ENCODE assay signal across 10 cellular contexts in genomic region chr7:128347573-128348147, GRCh38. TPM values are rescaled to one million over a fixed set of nuclear protein-coding genes. Genes with fewer than 3 reads are reported as not detected.
DNase-seq lines count a peak whose midpoint lies in the region; ATAC-seq and TF ChIP-seq lines count a peak whose summit lies in the region.
"Had no signal": no experiment of that assay in that cellular context is flagged by ENCODE, and none has a peak within 500 bp of the region (broad histone marks: within the 10 kb centered on the region; RNA-seq: fewer than 3 reads in every experiment).

No MANE protein-coding gene starts in this region.

- no peaks in the 10 kb centered on the region for H3K9me3 ChIP-seq in T-helper 17 cell (ENCODE audit: control insufficient read depth, low read length, poor library complexity, severe bottlenecking)
- no peaks in the 10 kb centered on the region for H3K9me3 ChIP-seq in right lobe of liver
- no peaks in the 10 kb centered on the region for H3K9me3 ChIP-seq in thyroid gland

- TF ChIP-seq POLR2A in right lobe of liver (IDR thresholded peaks at IDR 0.05), result no peak
- TF ChIP-seq POLR2A in thyroid gland (IDR thresholded peaks at IDR 0.05), result no peak

- H3K27me3 ChIP-seq in right lobe of liver, result peaks cover 0 to 9% of the 10 kb centered on the region in 2 donors
- H3K27me3 ChIP-seq in thyroid gland, result peaks cover 8% of the 10 kb centered on the region

- H3K4me1 ChIP-seq in right lobe of liver (peaks cover 0 to 16% (median 2%) of the 10 kb centered on the region in 4 donors), thyroid gland (peaks cover 5 to 16% of the 10 kb centered on the region in 2 donors)
- H3K4me1 ChIP-seq: SJSA1 had no signal

- H3K27ac Mint-ChIP-seq in T-helper 17 cell, result no peak overlapping the region
- H3K27ac Mint-ChIP-seq in stimulated activated naive B cell treated with anti-CD40 and anti-IgM and Interleukin-4, amounts not matched to agents 10 μg/mL and 1 μg/mL and 100 μg/mL, for 72 hours, result no peak overlapping the region

- H3K36me3 ChIP-seq in right lobe of liver (no peaks in the 10 kb centered on the region), thyroid gland (no peaks in the 10 kb centered on the region)

- ATAC-seq in T-helper 17 cell (no peak), right lobe of liver (peak; percentile 31 to 55 (median 48))
- no peak for ATAC-seq in stimulated activated naive B cell treated with anti-CD40 and anti-IgM and Interleukin-4, amounts not matched to agents 10 μg/mL and 1 μg/mL and 100 μg/mL, for 72 hours (replicated peaks)

- H3K4me3 ChIP-seq in right lobe of liver (no peak overlapping the region), thyroid gland (replicated peaks in 1 of 3) (no peak overlapping the region)
- H3K4me3 ChIP-seq: SJSA1 had no signal

- intact Hi-C loops in right lobe of liver (cut with DNase I) (loop anchor here in 1 of 2 donors (5.0 kb wide), 1 partner anchor 40 kb away; no protein-coding TSS in a partner anchor), thyroid gland (cut with DNase I) (loop anchor here (2.0 kb wide), 1 partner anchor 41 kb away; no protein-coding TSS in a partner anchor)

- peak; percentile 64 for TF ChIP-seq CTCF in LNCAP (IDR thresholded peaks at IDR 0.05)
- TF ChIP-seq CTCF in right lobe of liver (IDR thresholded peaks at IDR 0.05), result peak; percentile 63 to 73 (median 68)
- TF ChIP-seq CTCF in thyroid gland (IDR thresholded peaks at IDR 0.05), result peak; percentile 23 to 62 (median 45)

- WGBS in right lobe of liver (ENCODE audit: insufficient coverage, low coverage, low lambda C conversion rate, missing lambda C conversion rate), result 0% methylated on average over 2 of the region's 2 CpGs
- 0 to 5% methylated on average over 2 of the region's 2 CpGs for whole genome bisulfite sequencing in thyroid gland, 2 donors

- peaks cover 13% of the 10 kb centered on the region for H3K4me1 Mint-ChIP-seq in T-helper 17 cell
- H3K4me1 Mint-ChIP-seq in stimulated activated naive B cell treated with anti-CD40 and anti-IgM and Interleukin-4, amounts not matched to agents 10 μg/mL and 1 μg/mL and 100 μg/mL, for 72 hours, result peaks cover 3 to 4% of the 10 kb centered on the region in 2 donors

- peaks cover 2% of the 10 kb centered on the region for H3K36me3 Mint-ChIP-seq in T-helper 17 cell (ENCODE audit: low read depth)
- H3K36me3 Mint-ChIP-seq in stimulated activated naive B cell treated with anti-CD40 and anti-IgM and Interleukin-4, amounts not matched to agents 10 μg/mL and 1 μg/mL and 100 μg/mL, for 72 hours, result peaks cover 0 to 2% of the 10 kb centered on the region in 2 donors

- DNase-seq in DMS153 treated with DMSO at 0.1 percent for 48 hours (lab: John Stamatoyannopoulos, UW; ENCODE audit: unreplicated experiment), result peak; percentile 8
- peak in 2 of 3 donors; percentile 17 to 33 for DNase-seq in T-helper 17 cell
- DNase-seq in caudate nucleus (lab: John Stamatoyannopoulos, UW), result peak in 33 of 61 donors; percentile 5 to 63 (median 29)
- DNase-seq in right lobe of liver, result peak in 1 of 3 donors; percentile 54
- DNase-seq in thyroid gland, result peak; percentile 55
- DNase-seq in stimulated activated naive B cell treated with anti-CD40 and anti-IgM and Interleukin-4, amounts not matched to agents 10 μg/mL and 1 μg/mL and 100 μg/mL, for 72 hours, result no peak
- no peak for DNase-seq in germinal center (ENCODE audit: low spot score)

- H3K27ac ChIP-seq in caudate nucleus (ENCODE audit: low read depth, low read length) (no peak overlapping the region), right lobe of liver (no peak overlapping the region), thyroid gland (no peak overlapping the region)
- H3K27ac ChIP-seq: SJSA1 had no signal

- peaks cover 32% of the 10 kb centered on the region for H3K27me3 Mint-ChIP-seq in T-helper 17 cell
- H3K27me3 Mint-ChIP-seq in stimulated activated naive B cell treated with anti-CD40 and anti-IgM and Interleukin-4, amounts not matched to agents 10 μg/mL and 1 μg/mL and 100 μg/mL, for 72 hours, result peaks cover 26 to 42% of the 10 kb centered on the region in 2 donors

- H3K9me3 Mint-ChIP-seq in stimulated activated naive B cell treated with anti-CD40 and anti-IgM and Interleukin-4, amounts not matched to agents 10 μg/mL and 1 μg/mL and 100 μg/mL, for 72 hours, result no peaks in the 10 kb centered on the region

- H3K4me3 Mint-ChIP-seq in T-helper 17 cell, result no peak overlapping the region
- H3K4me3 Mint-ChIP-seq in stimulated activated naive B cell treated with anti-CD40 and anti-IgM and Interleukin-4, amounts not matched to agents 10 μg/mL and 1 μg/mL and 100 μg/mL, for 72 hours, result no peak overlapping the region

RNA-seq across cellular contexts. Expression of gene RBM28, which starts 4.0 kb away (rescaled TPM):
- 10 to 100 TPM; 24.1 to 24.9 TPM for total RNA-seq in T-helper 17 cell
- 10 to 100 TPM in 5 of 6 experiments, 1 to 10 TPM in 1; 9.0 to 17.4 (median 11.1) TPM for total RNA-seq in right lobe of liver
- total RNA-seq in thyroid gland, result 10 to 100 TPM; 19.1 to 36.9 (median 27.7) TPM

RNA-seq across cellular contexts. Expression of gene PRRT4, which starts 13.8 kb away (rescaled TPM):
- total RNA-seq in T-helper 17 cell (under 1 TPM in 1 of 2 donors, not detected in 1; 0.65 TPM), right lobe of liver (under 1 TPM in 4 of 6 experiments, not detected in 2; 0.11 to 0.32 (median 0.18) TPM), thyroid gland (1 to 10 TPM in 1 of 4 donors, under 1 TPM in 1, not detected in 2; 0.78 to 1.1 TPM)
- total RNA-seq: pulmonary artery endothelial cell, SJSA1 had no signal

Comparison
In these comparisons a context has a peak if more than half of its experiments do, and no peak if none do; other contexts are left out.
1. DNase-seq: peak in DMS153 treated with DMSO at 0.1 percent for 48 hours (single experiment), T-helper 17 cell (2 of 3), caudate nucleus (33 of 61) and thyroid gland (2 of 2); none in stimulated activated naive B cell treated with anti-CD40 and anti-IgM and Interleukin-4, amounts not matched to agents 10 μg/mL and 1 μg/mL and 100 μg/mL, for 72 hours (single experiment) and germinal center (single experiment).
2. ATAC-seq: peak in right lobe of liver (4 of 4); none in T-helper 17 cell (single experiment) and stimulated activated naive B cell treated with anti-CD40 and anti-IgM and Interleukin-4, amounts not matched to agents 10 μg/mL and 1 μg/mL and 100 μg/mL, for 72 hours (0 of 2).
3. Peak in every context shown above with its lines, with median percentiles within 50 percentile points of each other: CTCF ChIP-seq.